Comparison of ENCODE assay signal across 3 cellular contexts in the genomic region with DNA sequence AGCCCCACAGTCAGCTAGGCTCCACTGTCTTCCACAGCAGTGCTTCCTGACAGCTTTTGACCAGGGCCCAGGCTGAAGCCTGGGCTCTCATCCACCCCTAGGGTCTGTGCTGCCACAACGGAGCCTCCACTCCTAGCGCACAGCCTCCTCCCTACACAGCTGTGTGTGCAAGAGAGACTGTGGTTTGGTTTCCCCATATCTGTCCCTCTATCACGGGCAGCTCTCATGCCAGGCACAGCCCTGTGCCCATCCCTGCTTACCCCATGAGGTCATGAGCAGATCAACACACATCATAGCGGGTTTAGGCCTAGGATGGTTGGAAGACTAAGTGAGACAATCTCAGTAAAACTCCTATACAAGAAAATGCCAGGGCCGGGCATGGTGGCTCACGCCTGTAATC.
"Had no signal": no experiment of that assay in that cellular context is flagged by ENCODE, and none has a peak within 500 bp of the region (broad histone marks: within the 10 kb centered on the region; RNA-seq: fewer than 3 reads in every experiment).

No MANE protein-coding gene starts in this region.

- ATAC-seq: GM12878 had no signal

- DNase-seq: GDM1, GF-D8 had no signal

- H3K4me3 ChIP-seq: GM12878 had no signal
